ENCODE assay signal across 15 cellular contexts in the genomic region with DNA sequence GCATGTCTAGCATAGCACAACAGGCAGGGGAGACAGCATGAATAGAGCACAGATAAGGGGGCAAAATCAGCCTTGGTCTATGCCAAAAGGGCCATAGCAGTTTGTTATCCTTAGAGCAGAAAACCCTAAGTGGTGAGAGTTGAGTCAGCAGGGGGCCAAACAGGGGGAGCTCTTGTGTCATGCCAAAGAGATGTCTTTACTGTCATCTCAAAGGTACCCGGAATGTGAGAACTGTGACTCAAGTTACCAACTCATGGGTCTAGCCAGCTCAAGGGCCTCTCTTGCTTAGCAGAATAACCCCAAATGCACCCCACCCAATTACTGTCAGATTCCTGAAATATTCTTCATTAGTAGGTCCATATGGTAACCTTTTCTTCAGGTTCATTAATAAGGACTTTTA. TPM values are rescaled to one million over a fixed set of nuclear protein-coding genes. Genes with fewer than 3 reads are reported as not detected.
DNase-seq lines count a peak whose midpoint lies in the region.
"Had no signal": no experiment of that assay in that cellular context is flagged by ENCODE, and none has a peak within 500 bp of the region (broad histone marks: within the 10 kb centered on the region; RNA-seq: fewer than 3 reads in every experiment).

No MANE protein-coding gene starts in this region.

- H3K4me3 ChIP-seq in adipocyte (ENCODE audit: low read length), result no peak overlapping the region
- H3K4me3 ChIP-seq: A549, SK-N-MC, transverse colon had no signal

- peaks cover 30% of the 10 kb centered on the region for H3K4me1 ChIP-seq in adipocyte (ENCODE audit: control insufficient read depth, insufficient read depth, low read length)
- H3K4me1 ChIP-seq: A549, transverse colon had no signal

- peak; percentile 66 for DNase-seq in activated CD4-positive, alpha-beta T cell treated with anti-CD3 and anti-CD28 coated beads for 48 hours
- no peak for DNase-seq in activated CD4-positive, alpha-beta T cell treated with anti-CD3 and anti-CD28 coated beads, Interleukin-2, amount 50 U/mL, for 4 hours
- peak; percentile 66 for DNase-seq in HT1080 (ENCODE audit: low read depth)
- DNase-seq in adipocyte (ENCODE audit: low read depth), result peak; percentile 45
- peak; percentile 71 for DNase-seq in stimulated activated CD4-positive, alpha-beta T cell treated with anti-CD3 and anti-CD28 coated beads, Interleukin-1b, Interleukin-23, amount 100 ng/mL, for 48 hours
- DNase-seq in cerebellar nuclear complex (lab: John Stamatoyannopoulos, UW), result no peak
- DNase-seq in NCI-H2081 treated with DMSO at 0.1 percent for 48 hours (lab: John Stamatoyannopoulos, UW), result no peak
- DNase-seq in mucosa of gallbladder (ENCODE audit: low spot score), result no peak
- DNase-seq: activated CD4-positive, alpha-beta T cell treated with anti-CD3 and anti-CD28 coated beads, Interleukin-2, amount 10 ng/mL, durations not matched to agents 24 days and 14 days; midbrain; NCI-H1092 treated with DMSO at 0.1 percent for 48 hours; NCI-H510A treated with DMSO at 0.1 percent for 48 hours; transverse colon had no signal

- no peaks in the 10 kb centered on the region for H3K9me3 ChIP-seq in adipocyte (ENCODE audit: control insufficient read depth, low read length)
- H3K9me3 ChIP-seq: A549, transverse colon had no signal

- no peaks in the 10 kb centered on the region for H3K36me3 ChIP-seq in adipocyte (ENCODE audit: control insufficient read depth, insufficient read depth, low read length, severe bottlenecking)
- H3K36me3 ChIP-seq: transverse colon had no signal

- no peak overlapping the region for H3K9ac ChIP-seq in adipocyte (ENCODE audit: low read length)

- H3K27me3 ChIP-seq in adipocyte (replicated peaks; ENCODE audit: control insufficient read depth, insufficient read depth, low read length), result no peaks in the 10 kb centered on the region
- H3K27me3 ChIP-seq: transverse colon had no signal

RNA-seq across cellular contexts. Expression of gene NRDC, which starts 45.9 kb away (rescaled TPM):
- 57.0 and 57.8 TPM in 2 replicates for total RNA-seq in HT1080 (2014; rRNA removed; shearing (Covaris generic))
- polyA plus RNA-seq in HT1080 (2015; cell fraction: cytosol; rRNA removed), result 77.4 and 89.7 TPM in 2 replicates
- 170 and 179 TPM in 2 replicates for polyA plus RNA-seq in HT1080 (2015; cell fraction: nucleus; rRNA removed)
- 112 TPM for total RNA-seq in mucosa of gallbladder

Comparison
In these comparisons a context has a peak if more than half of its experiments do, and no peak if none do; other contexts are left out.
1. DNase-seq: peak in activated CD4-positive, alpha-beta T cell treated with anti-CD3 and anti-CD28 coated beads for 48 hours (single experiment), HT1080 (single experiment), adipocyte (single experiment) and stimulated activated CD4-positive, alpha-beta T cell treated with anti-CD3 and anti-CD28 coated beads, Interleukin-1b, Interleukin-23, amount 100 ng/mL, for 48 hours (single experiment); none in activated CD4-positive, alpha-beta T cell treated with anti-CD3 and anti-CD28 coated beads, Interleukin-2, amount 50 U/mL, for 4 hours (0 of 2), cerebellar nuclear complex (0 of 2), NCI-H2081 treated with DMSO at 0.1 percent for 48 hours (single experiment) and mucosa of gallbladder (single experiment).